In genomic region chr1:243926803-243927245, GRCh38 we compare ENCODE assay signal across 10 cellular contexts.
DNase-seq lines count a peak whose midpoint lies in the region; ATAC-seq and TF ChIP-seq lines count a peak whose summit lies in the region.
"Had no signal": no experiment of that assay in that cellular context is flagged by ENCODE, and none has a peak within 500 bp of the region (broad histone marks: within the 10 kb centered on the region; RNA-seq: fewer than 3 reads in every experiment).

No MANE protein-coding gene starts in this region.

- no peak for TF ChIP-seq CTCF in HFF-Myc (IDR thresholded peaks at IDR 0.05; ENCODE audit: low read depth, low read length, missing control alignments)

- peak; percentile 51 for DNase-seq in 8988T
- peak; percentile 65 for DNase-seq in HFF-Myc (ENCODE audit: extremely low read depth, low read depth)
- peak; percentile 95 for DNase-seq in astrocyte of the hippocampus (ENCODE audit: low read depth, low spot score)
- DNase-seq in islet precursor cell: peak; percentile 80
- DNase-seq in DMS53 treated with DMSO at 0.1 percent for 48 hours (lab: John Stamatoyannopoulos, UW; ENCODE audit: unreplicated experiment): no peak
- DNase-seq in NCI-H1694 treated with DMSO at 0.1 percent for 48 hours (lab: John Stamatoyannopoulos, UW): no peak
- DNase-seq: upper lobe of right lung had no signal

- ATAC-seq in GM21576 (IDR thresholded peaks at IDR 0.05; ENCODE audit: unreplicated experiment) (no peak), GM18517 (IDR thresholded peaks at IDR 0.05; ENCODE audit: unreplicated experiment) (no peak)
- ATAC-seq: upper lobe of right lung had no signal

- H3K4me3 ChIP-seq in HFF-Myc (replicated peaks; ENCODE audit: low read depth, low read length): no peak overlapping the region; the same call in 1 of the 2 replicates
- H3K4me3 ChIP-seq: BLaER1, upper lobe of right lung had no signal

Comparison
In these comparisons a context has a peak if more than half of its experiments do, and no peak if none do; other contexts are left out.
1. DNase-seq: peak in 8988T (single experiment), HFF-Myc (single experiment), astrocyte of the hippocampus (single experiment) and islet precursor cell (single experiment); none in DMS53 treated with DMSO at 0.1 percent for 48 hours (single experiment) and NCI-H1694 treated with DMSO at 0.1 percent for 48 hours (single experiment).